Comparison of ENCODE assay signal across 13 cellular contexts in the genomic region with DNA sequence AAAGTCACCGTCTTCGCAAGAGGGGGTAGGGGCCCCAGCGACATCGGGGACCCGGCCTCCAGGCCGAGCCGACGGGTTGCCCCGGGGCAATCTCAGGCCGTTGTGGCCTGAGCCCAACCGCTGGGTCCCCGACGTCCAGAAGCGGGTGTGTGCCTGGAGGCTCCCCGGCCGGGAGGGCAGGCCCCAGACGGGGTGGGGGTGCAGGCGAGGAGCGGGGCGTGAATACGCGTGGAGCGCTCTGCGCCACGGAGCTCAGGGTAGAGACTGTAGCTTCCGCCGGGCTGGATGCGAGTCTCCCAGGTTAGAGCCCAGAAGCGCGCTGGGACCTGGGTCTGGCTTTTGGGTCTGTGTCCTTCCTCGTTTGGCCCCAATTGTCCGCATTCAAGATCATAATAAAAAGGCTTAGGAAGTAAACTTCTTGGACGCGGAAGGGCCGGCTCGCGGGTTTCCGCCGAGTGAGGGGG. TPM values are rescaled to one million over a fixed set of nuclear protein-coding genes. Genes with fewer than 3 reads are reported as not detected.
DNase-seq lines count a peak whose midpoint lies in the region; ATAC-seq and TF ChIP-seq lines count a peak whose summit lies in the region.
"Had no signal": no experiment of that assay in that cellular context is flagged by ENCODE, and none has a peak within 500 bp of the region (broad histone marks: within the 10 kb centered on the region; RNA-seq: fewer than 3 reads in every experiment).

No MANE protein-coding gene starts in this region.

- H3K27me3 ChIP-seq in Peyer's patch (peaks cover 0 to 90% of the 10 kb centered on the region in 2 donors), esophagus muscularis mucosa (peaks cover 34 to 98% (median 91%) of the 10 kb centered on the region in 4 donors), psoas muscle (ENCODE audit: insufficient read depth in 3 of 3, low read length in 2 of 3) (peaks cover 0 to 93% (median 71%) of the 10 kb centered on the region in 3 donors), adrenal gland (peaks cover 87% of the 10 kb centered on the region)

- DNase-seq in Peyer's patch: no peak
- no peak for DNase-seq in esophagus muscularis mucosa (ENCODE audit: extremely low spot score)
- DNase-seq in psoas muscle: no peak
- DNase-seq in DMS153 treated with DMSO at 0.1 percent for 48 hours (lab: John Stamatoyannopoulos, UW; ENCODE audit: unreplicated experiment): no peak
- DNase-seq in adrenal gland: no peak
- DNase-seq: activated CD4-positive, alpha-beta T cell treated with anti-CD3 and anti-CD28 coated beads, Interleukin-2, amount 50 U/mL, for 1 hour; COR-L47; NCI-H1105 treated with DMSO at 0.1 percent for 48 hours had no signal

- H3K9me3 ChIP-seq in Peyer's patch: no peaks in the 10 kb centered on the region
- H3K9me3 ChIP-seq in esophagus muscularis mucosa: peaks cover 0 to 9% (median 0%) of the 10 kb centered on the region in 4 donors
- no peaks in the 10 kb centered on the region for H3K9me3 ChIP-seq in psoas muscle
- no peaks in the 10 kb centered on the region for H3K9me3 ChIP-seq in adrenal gland (replicated peaks in 1 of 3)

- H3K27ac ChIP-seq in C4-2B (peak overlapping the region; percentile 27; the same call in 1 of the 2 replicates), Peyer's patch (no peak overlapping the region), esophagus muscularis mucosa (replicated peaks in 1 of 4) (no peak overlapping the region), psoas muscle (no peak overlapping the region), adrenal gland (no peak overlapping the region)
- H3K27ac ChIP-seq: cardiac muscle cell had no signal

- intact Hi-C loops in esophagus muscularis mucosa (cut with DNase I): no loop called here
- intact Hi-C loops in psoas muscle (cut with DNase I): no loop called here
- intact Hi-C loops in adrenal gland (cut with DNase I): no loop called here

- H3K4me1 ChIP-seq in Peyer's patch (peaks cover 0 to 53% (median 12%) of the 10 kb centered on the region in 4 donors), esophagus muscularis mucosa (peaks cover 46 to 77% (median 71%) of the 10 kb centered on the region in 4 donors), psoas muscle (peaks cover 26% of the 10 kb centered on the region), adrenal gland (replicated peaks in 1 of 2) (peaks cover 14 to 30% of the 10 kb centered on the region in 2 donors)

- H3K4me3 ChIP-seq in Peyer's patch: peak overlapping the region; percentile 29 to 61 (median 47)
- peak overlapping the region; percentile 52 to 67 (median 55) for H3K4me3 ChIP-seq in esophagus muscularis mucosa
- peak overlapping the region; percentile 62 for H3K4me3 ChIP-seq in psoas muscle
- H3K4me3 ChIP-seq in adrenal gland: peak overlapping the region in 2 of 4 donors; percentile 32 to 58
- H3K4me3 ChIP-seq: cardiac muscle cell had no signal

- no peaks in the 10 kb centered on the region for H3K36me3 ChIP-seq in Peyer's patch
- H3K36me3 ChIP-seq in esophagus muscularis mucosa: no peaks in the 10 kb centered on the region
- H3K36me3 ChIP-seq in psoas muscle (ENCODE audit: insufficient read depth in 1 of 2, low read depth in 1 of 2): no peaks in the 10 kb centered on the region
- H3K36me3 ChIP-seq in adrenal gland (replicated peaks in 1 of 2): no peaks in the 10 kb centered on the region
- H3K36me3 ChIP-seq: cardiac muscle cell had no signal

- ATAC-seq in psoas muscle (peak in 1 of 4 donors; percentile 44), GM18502 (IDR thresholded peaks at IDR 0.05; ENCODE audit: poor library complexity, unreplicated experiment) (no peak), HG02763 (IDR thresholded peaks at IDR 0.05; ENCODE audit: unreplicated experiment) (no peak)

- TF ChIP-seq POLR2A in Peyer's patch (IDR thresholded peaks at IDR 0.05) (no peak), esophagus muscularis mucosa (IDR thresholded peaks at IDR 0.05; ENCODE audit: low read depth) (no peak), adrenal gland (IDR thresholded peaks at IDR 0.05) (no peak)

- WGBS in esophagus muscularis mucosa: no CpG with 5 or more reads among the region's 39 CpGs
- 1 to 7% (median 1%) methylated on average over 34 to 39 of the region's 39 CpGs for WGBS in psoas muscle, 3 donors
- 1 to 2% (median 2%) methylated on average over 10 to 39 of the region's 39 CpGs for WGBS in adrenal gland, 4 donors

- TF ChIP-seq EP300 in esophagus muscularis mucosa (IDR thresholded peaks at IDR 0.05): no peak

- no peak for TF ChIP-seq CTCF in C4-2B (conservative IDR thresholded peaks at IDR 0.05)
- TF ChIP-seq CTCF in Peyer's patch (IDR thresholded peaks at IDR 0.05): no peak
- no peak for TF ChIP-seq CTCF in esophagus muscularis mucosa (IDR thresholded peaks at IDR 0.05)
- no peak for TF ChIP-seq CTCF in psoas muscle (IDR thresholded peaks at IDR 0.05)
- no peak for TF ChIP-seq CTCF in adrenal gland (IDR thresholded peaks at IDR 0.05)

RNA-seq across cellular contexts. Expression of a gene that starts 3.5 kb away (rescaled TPM):
- not detected for total RNA-seq in Peyer's patch
- under 1 TPM in 1 of 4 donors, not detected in 3; 0.42 TPM for total RNA-seq in esophagus muscularis mucosa
- total RNA-seq in psoas muscle: not detected
- not detected for polyA plus RNA-seq in psoas muscle
- not detected for total RNA-seq in adrenal gland
- under 1 TPM in 1 of 3 donors, not detected in 2; 0.32 TPM for polyA plus RNA-seq in adrenal gland
- total RNA-seq: pulmonary artery endothelial cell had no signal
